1 cellular context compared by ENCODE assay signal in genomic region chr13:42355118-42355840, GRCh38.
TF ChIP-seq lines count a peak whose summit lies in the region.

No MANE protein-coding gene starts in this region.

TF ChIP-seq in H1, 55 proteins besides CTCF, POLR2A, EP300 and RAD21 (continued from another document):
- no peak for TF ChIP-seq SIN3A (conservative IDR thresholded peaks at IDR 0.05 in 1 of 2, IDR thresholded peaks at IDR 0.05 in 1 of 2; ENCODE audit: low read depth in 1 of 2, low read length in 2 of 2)
